20 cellular contexts compared by ENCODE assay signal in genomic region chr1:148160048-148160395, GRCh38. TPM values are rescaled to one million over a fixed set of nuclear protein-coding genes. Genes with fewer than 3 reads are reported as not detected.
DNase-seq lines count a peak whose midpoint lies in the region; ATAC-seq, FAIRE-seq and TF ChIP-seq lines count a peak whose summit lies in the region.
"Had no signal": no experiment of that assay in that cellular context is flagged by ENCODE, and none has a peak within 500 bp of the region (broad histone marks: within the 10 kb centered on the region; RNA-seq: fewer than 3 reads in every experiment).

No MANE protein-coding gene starts in this region.

- TF ChIP-seq CTCF in GM20000 (IDR thresholded peaks at IDR 0.05; ENCODE audit: extremely low read depth, missing control alignments) (no peak), coronary artery (IDR thresholded peaks at IDR 0.05) (no peak), omental fat pad (IDR thresholded peaks at IDR 0.05) (no peak)

- H3K4me3 ChIP-seq in coronary artery = peak overlapping the region; percentile 11
- H3K4me3 ChIP-seq: HAP-1 had no signal

- no peak overlapping the region for H3K27ac ChIP-seq in coronary artery
- H3K27ac ChIP-seq: HL-60 had no signal

- FAIRE-seq in urothelium cell line (lab: Jason Lieb, UNC) = no peak
- FAIRE-seq: HTR-8/SVneo had no signal

- DNase-seq in D341Med (ENCODE audit: low spot score) (peak; percentile 18), GM20000 (ENCODE audit: low spot score) (peak; percentile 5), coronary artery (ENCODE audit: low spot score) (peak; percentile 50), omental fat pad (ENCODE audit: low spot score) (no peak), urothelium cell line (ENCODE audit: low spot score) (no peak), OCI-M1 (lab: John Stamatoyannopoulos, UW) (no peak)
- DNase-seq: ACHN, COR-L47, DMS53, NCI-H1105 treated with DMSO at 0.1 percent for 48 hours, NCI-H1694 treated with DMSO at 0.1 percent for 48 hours, NCI-H2107, NCI-H2227 treated with DMSO at 0.1 percent for 48 hours, NCI-H524 treated with DMSO at 0.1 percent for 48 hours, SHP77 treated with DMSO at 0.1 percent for 48 hours had no signal

- peak; percentile 12 for ATAC-seq in omental fat pad (ENCODE audit: low FRiP score)
- ATAC-seq in GM18502 (IDR thresholded peaks at IDR 0.05; ENCODE audit: poor library complexity, unreplicated experiment) = no peak
- ATAC-seq: Panc1 had no signal

RNA-seq across cellular contexts. Expression of gene NBPF11, which starts 7.9 kb away (rescaled TPM):
- total RNA-seq in omental fat pad = 10 to 100 TPM in 1 of 4 donors, 1 to 10 TPM in 3; 5.6 to 13.7 (median 8.0) TPM

Comparison
In these comparisons a context has a peak if more than half of its experiments do, and no peak if none do; other contexts are left out.
1. DNase-seq: peak in D341Med (single experiment), GM20000 (single experiment) and coronary artery (single experiment); none in omental fat pad (single experiment), urothelium cell line (single experiment) and OCI-M1 (single experiment).